ENCODE assay signal across 1 cellular context in genomic region chr1:156388814-156389137, GRCh38.
TF ChIP-seq lines count a peak whose summit lies in the region.

No MANE protein-coding gene starts in this region.

TF ChIP-seq in H1, 55 proteins besides CTCF, POLR2A, EP300 and RAD21:
- TF ChIP-seq EZH2 (IDR thresholded peaks at IDR 0.05; ENCODE audit: low read depth, low read length, severe bottlenecking) (no peak), FOSL1 (IDR thresholded peaks at IDR 0.05; ENCODE audit: insufficient read depth, low read depth, low read length) (no peak), E2F6 (IDR thresholded peaks at IDR 0.05) (no peak), GABPA (IDR thresholded peaks at IDR 0.05; ENCODE audit: borderline replicate concordance, insufficient read depth, low read length) (no peak)
